Comparison of ENCODE assay signal across 1 cellular context in the genomic region with DNA sequence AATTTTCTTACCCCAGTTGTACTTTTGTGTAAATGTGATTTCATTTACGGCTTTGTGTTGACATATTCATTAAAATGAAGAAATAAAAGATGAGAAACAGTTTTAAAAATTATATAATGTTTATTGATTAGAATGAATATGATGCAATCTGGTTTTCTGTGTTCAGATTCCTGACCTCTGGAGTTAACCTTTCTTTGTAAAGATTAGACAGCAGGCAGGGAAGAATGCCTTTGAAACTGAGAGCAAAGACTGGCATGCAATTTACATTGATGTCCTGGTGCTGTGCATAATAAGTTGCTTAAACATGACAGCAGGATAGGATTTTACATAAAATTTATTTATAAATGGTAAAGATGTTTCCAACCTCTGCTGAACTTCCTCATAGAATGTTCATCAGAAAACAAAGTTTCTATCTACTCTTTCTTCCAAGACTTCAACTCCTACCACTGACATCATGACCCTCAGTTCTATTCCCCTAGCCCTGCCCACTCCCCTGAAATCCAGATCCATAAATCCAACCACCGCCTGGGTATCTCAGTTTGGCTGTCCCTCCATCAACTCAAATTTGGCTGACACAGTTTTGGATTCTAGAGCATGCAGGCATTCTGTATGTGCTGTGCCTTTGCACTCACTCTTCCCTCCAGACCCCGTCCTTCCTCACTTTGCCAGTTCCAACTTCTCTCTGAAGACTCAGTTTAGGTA.
TF ChIP-seq lines count a peak whose summit lies in the region.

No MANE protein-coding gene starts in this region.

TF ChIP-seq in HepG2, 621 proteins besides CTCF, POLR2A, EP300 and RAD21 (continued from another document and continues in another):
- TF ChIP-seq, protein P1, sequence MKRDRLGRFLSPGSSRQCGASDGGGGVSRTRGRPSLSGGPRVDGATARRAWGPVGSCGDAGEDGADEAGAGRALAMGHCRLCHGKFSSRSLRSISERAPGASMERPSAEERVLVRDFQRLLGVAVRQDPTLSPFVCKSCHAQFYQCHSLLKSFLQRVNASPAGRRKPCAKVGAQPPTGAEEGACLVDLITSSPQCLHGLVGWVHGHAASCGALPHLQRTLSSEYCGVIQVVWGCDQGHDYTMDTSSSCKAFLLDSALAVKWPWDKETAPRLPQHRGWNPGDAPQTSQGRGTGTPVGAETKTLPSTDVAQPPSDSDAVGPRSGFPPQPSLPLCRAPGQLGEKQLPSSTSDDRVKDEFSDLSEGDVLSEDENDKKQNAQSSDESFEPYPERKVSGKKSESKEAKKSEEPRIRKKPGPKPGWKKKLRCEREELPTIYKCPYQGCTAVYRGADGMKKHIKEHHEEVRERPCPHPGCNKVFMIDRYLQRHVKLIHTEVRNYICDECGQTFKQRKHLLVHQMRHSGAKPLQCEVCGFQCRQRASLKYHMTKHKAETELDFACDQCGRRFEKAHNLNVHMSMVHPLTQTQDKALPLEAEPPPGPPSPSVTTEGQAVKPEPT (CRISPR knock-in tag; IDR thresholded peaks at IDR 0.05; ENCODE audit: low read depth): no peak
- TF ChIP-seq, protein P2, sequence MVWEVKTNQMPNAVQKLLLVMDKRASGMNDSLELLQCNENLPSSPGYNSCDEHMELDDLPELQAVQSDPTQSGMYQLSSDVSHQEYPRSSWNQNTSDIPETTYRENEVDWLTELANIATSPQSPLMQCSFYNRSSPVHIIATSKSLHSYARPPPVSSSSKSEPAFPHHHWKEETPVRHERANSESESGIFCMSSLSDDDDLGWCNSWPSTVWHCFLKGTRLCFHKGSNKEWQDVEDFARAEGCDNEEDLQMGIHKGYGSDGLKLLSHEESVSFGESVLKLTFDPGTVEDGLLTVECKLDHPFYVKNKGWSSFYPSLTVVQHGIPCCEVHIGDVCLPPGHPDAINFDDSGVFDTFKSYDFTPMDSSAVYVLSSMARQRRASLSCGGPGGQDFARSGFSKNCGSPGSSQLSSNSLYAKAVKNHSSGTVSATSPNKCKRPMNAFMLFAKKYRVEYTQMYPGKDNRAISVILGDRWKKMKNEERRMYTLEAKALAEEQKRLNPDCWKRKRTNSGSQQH (CRISPR knock-in tag; IDR thresholded peaks at IDR 0.05; ENCODE audit: low read depth): no peak
- TF ChIP-seq PHF20 (CRISPR knock-in tag; IDR thresholded peaks at IDR 0.05) (no peak), ZNF34 (CRISPR knock-in tag; IDR thresholded peaks at IDR 0.05; ENCODE audit: borderline replicate concordance) (no peak), SP4 (CRISPR knock-in tag; IDR thresholded peaks at IDR 0.05) (no peak), ZNF296 (CRISPR knock-in tag; conservative IDR thresholded peaks at IDR 0.05) (no peak), ZNF775 (CRISPR knock-in tag; IDR thresholded peaks at IDR 0.05; ENCODE audit: borderline replicate concordance) (no peak), ZNF569 (CRISPR knock-in tag; IDR thresholded peaks at IDR 0.05; ENCODE audit: borderline replicate concordance) (no peak), CBX2 (IDR thresholded peaks at IDR 0.05; ENCODE audit: low read depth, low read length) (no peak), CBX2 (CRISPR knock-in tag; IDR thresholded peaks at IDR 0.05; ENCODE audit: low read depth) (no peak), ZSCAN21 (CRISPR knock-in tag; IDR thresholded peaks at IDR 0.05; ENCODE audit: borderline replicate concordance) (no peak), ZNF75D (CRISPR knock-in tag; IDR thresholded peaks at IDR 0.05; ENCODE audit: borderline replicate concordance) (no peak), ZNF768 (CRISPR knock-in tag; IDR thresholded peaks at IDR 0.05) (no peak), ZFP37 (CRISPR knock-in tag; IDR thresholded peaks at IDR 0.05; ENCODE audit: borderline replicate concordance) (no peak), SOX5 (CRISPR knock-in tag; IDR thresholded peaks at IDR 0.05; ENCODE audit: borderline replicate concordance) (peak; percentile 91), SIX4 (CRISPR knock-in tag; IDR thresholded peaks at IDR 0.05) (peak; percentile 58; the same call in 1 of the 2 replicates), ELF3 (CRISPR knock-in tag; IDR thresholded peaks at IDR 0.05) (peak; percentile 49; the same call in 1 of the 2 replicates), NR2F6 (IDR thresholded peaks at IDR 0.05) (peak; percentile 98), NR2F6 (CRISPR knock-in tag; IDR thresholded peaks at IDR 0.05) (peak; percentile 96), ZNF138 (CRISPR knock-in tag; IDR thresholded peaks at IDR 0.05; ENCODE audit: low read depth) (no peak), CHCHD3 (CRISPR knock-in tag; IDR thresholded peaks at IDR 0.05) (no peak), ZNF232 (CRISPR knock-in tag; IDR thresholded peaks at IDR 0.05; ENCODE audit: borderline replicate concordance) (no peak), ZNF207 (IDR thresholded peaks at IDR 0.05; ENCODE audit: borderline replicate concordance) (no peak), ZSCAN25 (CRISPR knock-in tag; IDR thresholded peaks at IDR 0.05) (0 out of 2 replicates have a peak, but pooled peaks have one; percentile 22), HNRNPUL1 (IDR thresholded peaks at IDR 0.05; ENCODE audit: low read depth, low read length) (no peak), ZMYM4 (CRISPR knock-in tag; IDR thresholded peaks at IDR 0.05) (no peak), ADNP (CRISPR knock-in tag; IDR thresholded peaks at IDR 0.05) (no peak), ZNF382 (CRISPR knock-in tag; IDR thresholded peaks at IDR 0.05; ENCODE audit: borderline replicate concordance) (no peak), KMT2A (CRISPR knock-in tag; IDR thresholded peaks at IDR 0.05) (no peak), ZNF333 (CRISPR knock-in tag; IDR thresholded peaks at IDR 0.05; ENCODE audit: borderline replicate concordance) (no peak), GABPA (IDR thresholded peaks at IDR 0.05; ENCODE audit: low read depth, low read length) (no peak), GABPA (CRISPR knock-in tag; IDR thresholded peaks at IDR 0.05; ENCODE audit: low read depth) (peak; percentile 33; the same call in 1 of the 2 replicates), ZNF792 (CRISPR knock-in tag; IDR thresholded peaks at IDR 0.05) (no peak), ZFP1 (CRISPR knock-in tag; IDR thresholded peaks at IDR 0.05) (no peak), HOXA3 (CRISPR knock-in tag; IDR thresholded peaks at IDR 0.05) (no peak), HES4 (CRISPR knock-in tag; IDR thresholded peaks at IDR 0.05; ENCODE audit: borderline replicate concordance) (no peak), ZNF12 (CRISPR knock-in tag; IDR thresholded peaks at IDR 0.05) (no peak), NFIB (CRISPR knock-in tag; IDR thresholded peaks at IDR 0.05; ENCODE audit: borderline replicate concordance) (no peak), KDM6A (CRISPR knock-in tag; IDR thresholded peaks at IDR 0.05; ENCODE audit: low read depth) (no peak), ELF4 (CRISPR knock-in tag; IDR thresholded peaks at IDR 0.05; ENCODE audit: borderline replicate concordance) (no peak), FLYWCH1 (CRISPR knock-in tag; IDR thresholded peaks at IDR 0.05) (no peak)
- TF ChIP-seq, protein P3, sequence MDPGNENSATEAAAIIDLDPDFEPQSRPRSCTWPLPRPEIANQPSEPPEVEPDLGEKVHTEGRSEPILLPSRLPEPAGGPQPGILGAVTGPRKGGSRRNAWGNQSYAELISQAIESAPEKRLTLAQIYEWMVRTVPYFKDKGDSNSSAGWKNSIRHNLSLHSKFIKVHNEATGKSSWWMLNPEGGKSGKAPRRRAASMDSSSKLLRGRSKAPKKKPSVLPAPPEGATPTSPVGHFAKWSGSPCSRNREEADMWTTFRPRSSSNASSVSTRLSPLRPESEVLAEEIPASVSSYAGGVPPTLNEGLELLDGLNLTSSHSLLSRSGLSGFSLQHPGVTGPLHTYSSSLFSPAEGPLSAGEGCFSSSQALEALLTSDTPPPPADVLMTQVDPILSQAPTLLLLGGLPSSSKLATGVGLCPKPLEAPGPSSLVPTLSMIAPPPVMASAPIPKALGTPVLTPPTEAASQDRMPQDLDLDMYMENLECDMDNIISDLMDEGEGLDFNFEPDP (CRISPR knock-in tag; conservative IDR thresholded peaks at IDR 0.05): no peak
- TF ChIP-seq, protein P4, sequence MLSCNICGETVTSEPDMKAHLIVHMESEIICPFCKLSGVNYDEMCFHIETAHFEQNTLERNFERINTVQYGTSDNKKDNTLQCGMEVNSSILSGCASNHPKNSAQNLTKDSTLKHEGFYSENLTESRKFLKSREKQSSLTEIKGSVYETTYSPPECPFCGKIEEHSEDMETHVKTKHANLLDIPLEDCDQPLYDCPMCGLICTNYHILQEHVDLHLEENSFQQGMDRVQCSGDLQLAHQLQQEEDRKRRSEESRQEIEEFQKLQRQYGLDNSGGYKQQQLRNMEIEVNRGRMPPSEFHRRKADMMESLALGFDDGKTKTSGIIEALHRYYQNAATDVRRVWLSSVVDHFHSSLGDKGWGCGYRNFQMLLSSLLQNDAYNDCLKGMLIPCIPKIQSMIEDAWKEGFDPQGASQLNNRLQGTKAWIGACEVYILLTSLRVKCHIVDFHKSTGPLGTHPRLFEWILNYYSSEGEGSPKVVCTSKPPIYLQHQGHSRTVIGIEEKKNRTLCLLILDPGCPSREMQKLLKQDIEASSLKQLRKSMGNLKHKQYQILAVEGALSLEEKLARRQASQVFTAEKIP (CRISPR knock-in tag; IDR thresholded peaks at IDR 0.05; ENCODE audit: borderline replicate concordance): no peak
- TF ChIP-seq, protein P5, sequence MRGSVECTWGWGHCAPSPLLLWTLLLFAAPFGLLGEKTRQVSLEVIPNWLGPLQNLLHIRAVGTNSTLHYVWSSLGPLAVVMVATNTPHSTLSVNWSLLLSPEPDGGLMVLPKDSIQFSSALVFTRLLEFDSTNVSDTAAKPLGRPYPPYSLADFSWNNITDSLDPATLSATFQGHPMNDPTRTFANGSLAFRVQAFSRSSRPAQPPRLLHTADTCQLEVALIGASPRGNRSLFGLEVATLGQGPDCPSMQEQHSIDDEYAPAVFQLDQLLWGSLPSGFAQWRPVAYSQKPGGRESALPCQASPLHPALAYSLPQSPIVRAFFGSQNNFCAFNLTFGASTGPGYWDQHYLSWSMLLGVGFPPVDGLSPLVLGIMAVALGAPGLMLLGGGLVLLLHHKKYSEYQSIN (CRISPR knock-in tag; IDR thresholded peaks at IDR 0.05; ENCODE audit: borderline replicate concordance): no peak
- TF ChIP-seq, protein P6, sequence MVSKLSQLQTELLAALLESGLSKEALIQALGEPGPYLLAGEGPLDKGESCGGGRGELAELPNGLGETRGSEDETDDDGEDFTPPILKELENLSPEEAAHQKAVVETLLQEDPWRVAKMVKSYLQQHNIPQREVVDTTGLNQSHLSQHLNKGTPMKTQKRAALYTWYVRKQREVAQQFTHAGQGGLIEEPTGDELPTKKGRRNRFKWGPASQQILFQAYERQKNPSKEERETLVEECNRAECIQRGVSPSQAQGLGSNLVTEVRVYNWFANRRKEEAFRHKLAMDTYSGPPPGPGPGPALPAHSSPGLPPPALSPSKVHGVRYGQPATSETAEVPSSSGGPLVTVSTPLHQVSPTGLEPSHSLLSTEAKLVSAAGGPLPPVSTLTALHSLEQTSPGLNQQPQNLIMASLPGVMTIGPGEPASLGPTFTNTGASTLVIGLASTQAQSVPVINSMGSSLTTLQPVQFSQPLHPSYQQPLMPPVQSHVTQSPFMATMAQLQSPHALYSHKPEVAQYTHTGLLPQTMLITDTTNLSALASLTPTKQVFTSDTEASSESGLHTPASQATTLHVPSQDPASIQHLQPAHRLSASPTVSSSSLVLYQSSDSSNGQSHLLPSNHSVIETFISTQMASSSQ (IDR thresholded peaks at IDR 0.05; ENCODE audit: low read depth): peak; percentile 77
- TF ChIP-seq, protein P6 (CRISPR knock-in tag; IDR thresholded peaks at IDR 0.05; ENCODE audit: borderline replicate concordance): no peak; the same call in 1 of the 2 replicates
- TF ChIP-seq, protein P7, sequence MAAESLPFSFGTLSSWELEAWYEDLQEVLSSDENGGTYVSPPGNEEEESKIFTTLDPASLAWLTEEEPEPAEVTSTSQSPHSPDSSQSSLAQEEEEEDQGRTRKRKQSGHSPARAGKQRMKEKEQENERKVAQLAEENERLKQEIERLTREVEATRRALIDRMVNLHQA (CRISPR knock-in tag; IDR thresholded peaks at IDR 0.05): no peak
- TF ChIP-seq, protein P8, sequence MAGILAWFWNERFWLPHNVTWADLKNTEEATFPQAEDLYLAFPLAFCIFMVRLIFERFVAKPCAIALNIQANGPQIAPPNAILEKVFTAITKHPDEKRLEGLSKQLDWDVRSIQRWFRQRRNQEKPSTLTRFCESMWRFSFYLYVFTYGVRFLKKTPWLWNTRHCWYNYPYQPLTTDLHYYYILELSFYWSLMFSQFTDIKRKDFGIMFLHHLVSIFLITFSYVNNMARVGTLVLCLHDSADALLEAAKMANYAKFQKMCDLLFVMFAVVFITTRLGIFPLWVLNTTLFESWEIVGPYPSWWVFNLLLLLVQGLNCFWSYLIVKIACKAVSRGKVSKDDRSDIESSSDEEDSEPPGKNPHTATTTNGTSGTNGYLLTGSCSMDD (CRISPR knock-in tag; IDR thresholded peaks at IDR 0.05): no peak
- TF ChIP-seq, protein P9, sequence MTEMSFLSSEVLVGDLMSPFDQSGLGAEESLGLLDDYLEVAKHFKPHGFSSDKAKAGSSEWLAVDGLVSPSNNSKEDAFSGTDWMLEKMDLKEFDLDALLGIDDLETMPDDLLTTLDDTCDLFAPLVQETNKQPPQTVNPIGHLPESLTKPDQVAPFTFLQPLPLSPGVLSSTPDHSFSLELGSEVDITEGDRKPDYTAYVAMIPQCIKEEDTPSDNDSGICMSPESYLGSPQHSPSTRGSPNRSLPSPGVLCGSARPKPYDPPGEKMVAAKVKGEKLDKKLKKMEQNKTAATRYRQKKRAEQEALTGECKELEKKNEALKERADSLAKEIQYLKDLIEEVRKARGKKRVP (CRISPR knock-in tag; IDR thresholded peaks at IDR 0.05): peak in 1 of 2 experiments; percentile 95; a peak in 2 of 4 replicates
